Comparison of ENCODE assay signal across 9 cellular contexts in genomic region chr19:1001538-1002166, GRCh38. TPM values are rescaled to one million over a fixed set of nuclear protein-coding genes. Genes with fewer than 3 reads are reported as not detected.
DNase-seq lines count a peak whose midpoint lies in the region; ATAC-seq and TF ChIP-seq lines count a peak whose summit lies in the region.
"Had no signal": no experiment of that assay in that cellular context is flagged by ENCODE, and none has a peak within 500 bp of the region (broad histone marks: within the 10 kb centered on the region; RNA-seq: fewer than 3 reads in every experiment).

No MANE protein-coding gene starts in this region.

- H3K27me3 ChIP-seq in thoracic aorta (replicated peaks; ENCODE audit: insufficient read depth), result peaks cover 7% of the 10 kb centered on the region

- H3K27ac ChIP-seq in thoracic aorta, result no peak overlapping the region
- H3K27ac ChIP-seq: SJSA1 had no signal

- peaks cover 0 to 3% of the 10 kb centered on the region in 2 donors for H3K4me1 ChIP-seq in thoracic aorta (ENCODE audit: control insufficient read depth in 1 of 2, low read depth in 2 of 2)

- H3K4me3 ChIP-seq in thoracic aorta, result peak overlapping the region; percentile 32
- H3K4me3 ChIP-seq: SJSA1 had no signal

- intact Hi-C loops in activated CD4-positive, alpha-beta memory T cell treated with anti-CD3 and anti-CD28 coated beads for 36 hours (cut with micrococcal nuclease), result loop anchor here (1.0 to 2.0 kb wide), 3 partner anchors 19 to 239 kb away; partner anchors contain the start of genes ATP5F1D, RNU6-2 and TMEM259

- POLR2A ChIA-PET in activated CD4-positive, alpha-beta memory T cell treated with anti-CD3 and anti-CD28 coated beads for 36 hours (lab: Charles Lee), result interaction anchor here (0.9 to 1.0 kb wide), 2 partner anchors 11 to 79 kb away, joined by 3 read pairs; no protein-coding TSS in a partner anchor

- CTCF ChIA-PET in activated CD4-positive, alpha-beta memory T cell treated with anti-CD3 and anti-CD28 coated beads for 36 hours (lab: Charles Lee), result interaction anchor here (0.7 to 1.6 kb wide), 6 partner anchors 23 to 242 kb away, joined by 3 to 6 read pairs (median 3); partner anchors contain the start of gene CFD

- H3K27ac Mint-ChIP-seq in activated CD4-positive, alpha-beta memory T cell treated with anti-CD3 and anti-CD28 coated beads for 36 hours, result no peak overlapping the region
- H3K27ac Mint-ChIP-seq in effector memory CD8-positive, alpha-beta T cell, result no peak overlapping the region
- H3K27ac Mint-ChIP-seq in natural killer cell treated with Interleukin-12 subunit alpha and Interleukin-12 subunit beta and Interleukin-15 and Interleukin-18, amount 100 ng/mL, for 72 hours, result no peak overlapping the region

- TF ChIP-seq CTCF in thoracic aorta (IDR thresholded peaks at IDR 0.05), result peak; percentile 91

- DNase-seq in EL (peak; percentile 37), LoVo (ENCODE audit: low spot score) (peak; percentile 27), thoracic aorta (ENCODE audit: low spot score) (no peak), dedifferentiated amniotic fluid mesenchymal stem cell (ENCODE audit: extremely low spot score) (no peak)
- DNase-seq in activated CD4-positive, alpha-beta memory T cell treated with anti-CD3 and anti-CD28 coated beads for 36 hours, result peak; percentile 78
- DNase-seq in effector memory CD8-positive, alpha-beta T cell, result peak; percentile 74 to 76 (median 74)
- DNase-seq in natural killer cell treated with Interleukin-12 subunit alpha and Interleukin-12 subunit beta and Interleukin-15 and Interleukin-18, amount 100 ng/mL, for 72 hours (ENCODE audit: low spot score), result no peak

- no peaks in the 10 kb centered on the region for H3K36me3 Mint-ChIP-seq in activated CD4-positive, alpha-beta memory T cell treated with anti-CD3 and anti-CD28 coated beads for 36 hours
- H3K36me3 Mint-ChIP-seq in effector memory CD8-positive, alpha-beta T cell (ENCODE audit: insufficient read depth), result peaks cover 19% of the 10 kb centered on the region
- no peaks in the 10 kb centered on the region for H3K36me3 Mint-ChIP-seq in natural killer cell treated with Interleukin-12 subunit alpha and Interleukin-12 subunit beta and Interleukin-15 and Interleukin-18, amount 100 ng/mL, for 72 hours

- H3K4me1 Mint-ChIP-seq in activated CD4-positive, alpha-beta memory T cell treated with anti-CD3 and anti-CD28 coated beads for 36 hours (ENCODE audit: low read depth), result peaks cover 11% of the 10 kb centered on the region
- peaks cover 9 to 15% of the 10 kb centered on the region in 2 donors for H3K4me1 Mint-ChIP-seq in effector memory CD8-positive, alpha-beta T cell (ENCODE audit: low read depth in 2 of 2)
- H3K4me1 Mint-ChIP-seq in natural killer cell treated with Interleukin-12 subunit alpha and Interleukin-12 subunit beta and Interleukin-15 and Interleukin-18, amount 100 ng/mL, for 72 hours (ENCODE audit: low read depth in 2 of 2), result peaks cover 6 to 8% of the 10 kb centered on the region in 2 donors

- H3K36me3 ChIP-seq in thoracic aorta, result no peaks in the 10 kb centered on the region
- H3K36me3 ChIP-seq: SJSA1 had no signal

- peaks cover 29% of the 10 kb centered on the region for H3K27me3 Mint-ChIP-seq in activated CD4-positive, alpha-beta memory T cell treated with anti-CD3 and anti-CD28 coated beads for 36 hours
- H3K27me3 Mint-ChIP-seq in effector memory CD8-positive, alpha-beta T cell, result peaks cover 21 to 40% of the 10 kb centered on the region in 2 donors
- peaks cover 15 to 18% of the 10 kb centered on the region in 2 donors for H3K27me3 Mint-ChIP-seq in natural killer cell treated with Interleukin-12 subunit alpha and Interleukin-12 subunit beta and Interleukin-15 and Interleukin-18, amount 100 ng/mL, for 72 hours

- H3K4me3 Mint-ChIP-seq in activated CD4-positive, alpha-beta memory T cell treated with anti-CD3 and anti-CD28 coated beads for 36 hours, result no peak overlapping the region
- H3K4me3 Mint-ChIP-seq in effector memory CD8-positive, alpha-beta T cell, result peak overlapping the region; percentile 54 to 59
- H3K4me3 Mint-ChIP-seq in natural killer cell treated with Interleukin-12 subunit alpha and Interleukin-12 subunit beta and Interleukin-15 and Interleukin-18, amount 100 ng/mL, for 72 hours, result no peak overlapping the region

- H3K9me3 ChIP-seq in thoracic aorta, result no peaks in the 10 kb centered on the region

- peak; percentile 61 for ATAC-seq in effector memory CD8-positive, alpha-beta T cell (replicated peaks)
- peak; percentile 72 to 82 for ATAC-seq in natural killer cell treated with Interleukin-12 subunit alpha and Interleukin-12 subunit beta and Interleukin-15 and Interleukin-18, amount 100 ng/mL, for 72 hours
- no peak for ATAC-seq in thoracic aorta (ENCODE audit: insufficient number of reproducible peaks, low FRiP score, low read depth)
- no peak for ATAC-seq in GM19467 (IDR thresholded peaks at IDR 0.05; ENCODE audit: unreplicated experiment)

- H3K9me3 Mint-ChIP-seq in activated CD4-positive, alpha-beta memory T cell treated with anti-CD3 and anti-CD28 coated beads for 36 hours, result no peaks in the 10 kb centered on the region
- no peaks in the 10 kb centered on the region for H3K9me3 Mint-ChIP-seq in effector memory CD8-positive, alpha-beta T cell
- no peaks in the 10 kb centered on the region for H3K9me3 Mint-ChIP-seq in natural killer cell treated with Interleukin-12 subunit alpha and Interleukin-12 subunit beta and Interleukin-15 and Interleukin-18, amount 100 ng/mL, for 72 hours

RNA-seq across cellular contexts. Expression of gene GRIN3B, which starts 1.4 kb away (rescaled TPM):
- not detected for total RNA-seq in activated CD4-positive, alpha-beta memory T cell treated with anti-CD3 and anti-CD28 coated beads for 36 hours
- not detected for total RNA-seq in natural killer cell treated with Interleukin-12 subunit alpha and Interleukin-12 subunit beta and Interleukin-15 and Interleukin-18, amount 100 ng/mL, for 72 hours
- under 1 TPM in 1 of 2 donors, not detected in 1; 0.14 TPM for total RNA-seq in thoracic aorta
- total RNA-seq: SJSA1 had no signal

RNA-seq across cellular contexts. Expression of gene WDR18, which starts 17.5 kb away (rescaled TPM):
- total RNA-seq in activated CD4-positive, alpha-beta memory T cell treated with anti-CD3 and anti-CD28 coated beads for 36 hours, result 10 to 100 TPM; 73.3 to 75.8 TPM
- total RNA-seq in natural killer cell treated with Interleukin-12 subunit alpha and Interleukin-12 subunit beta and Interleukin-15 and Interleukin-18, amount 100 ng/mL, for 72 hours, result 100 to 1,000 TPM in 1 of 2 donors, 10 to 100 TPM in 1; 57.8 to 106 TPM
- 10 to 100 TPM in 1 of 2 donors, 1 to 10 TPM in 1; 6.8 to 27.6 TPM for total RNA-seq in thoracic aorta

RNA-seq across cellular contexts. Expression of gene TMEM259, which starts 19.3 kb away (rescaled TPM):
- total RNA-seq in activated CD4-positive, alpha-beta memory T cell treated with anti-CD3 and anti-CD28 coated beads for 36 hours, result 100 to 1,000 TPM; 107 to 109 TPM
- total RNA-seq in natural killer cell treated with Interleukin-12 subunit alpha and Interleukin-12 subunit beta and Interleukin-15 and Interleukin-18, amount 100 ng/mL, for 72 hours, result 100 to 1,000 TPM; 150 to 267 TPM
- total RNA-seq in thoracic aorta, result 100 to 1,000 TPM; 183 to 267 TPM

RNA-seq across cellular contexts. Expression of gene RNU6-2, which starts 19.7 kb away (rescaled TPM):
- not detected for total RNA-seq in activated CD4-positive, alpha-beta memory T cell treated with anti-CD3 and anti-CD28 coated beads for 36 hours
- not detected for total RNA-seq in natural killer cell treated with Interleukin-12 subunit alpha and Interleukin-12 subunit beta and Interleukin-15 and Interleukin-18, amount 100 ng/mL, for 72 hours
- total RNA-seq in thoracic aorta, result not detected
- total RNA-seq: SJSA1 had no signal

RNA-seq across cellular contexts. Expression of gene CNN2, which starts 24.8 kb away (rescaled TPM):
- 100 to 1,000 TPM; 123 to 130 TPM for total RNA-seq in activated CD4-positive, alpha-beta memory T cell treated with anti-CD3 and anti-CD28 coated beads for 36 hours
- 100 to 1,000 TPM; 119 to 141 TPM for total RNA-seq in natural killer cell treated with Interleukin-12 subunit alpha and Interleukin-12 subunit beta and Interleukin-15 and Interleukin-18, amount 100 ng/mL, for 72 hours
- total RNA-seq in thoracic aorta, result 100 to 1,000 TPM in 1 of 2 donors, 10 to 100 TPM in 1; 96.9 to 193 TPM

Comparison
In these comparisons a context has a peak if more than half of its experiments do, and no peak if none do; other contexts are left out.
1. DNase-seq: peak in EL (single experiment), LoVo (single experiment), activated CD4-positive, alpha-beta memory T cell treated with anti-CD3 and anti-CD28 coated beads for 36 hours (single experiment) and effector memory CD8-positive, alpha-beta T cell (3 of 3); none in natural killer cell treated with Interleukin-12 subunit alpha and Interleukin-12 subunit beta and Interleukin-15 and Interleukin-18, amount 100 ng/mL, for 72 hours (single experiment), thoracic aorta (single experiment) and dedifferentiated amniotic fluid mesenchymal stem cell (single experiment).
2. H3K4me3 Mint-ChIP-seq: peak in effector memory CD8-positive, alpha-beta T cell (2 of 2); none in activated CD4-positive, alpha-beta memory T cell treated with anti-CD3 and anti-CD28 coated beads for 36 hours (single experiment) and natural killer cell treated with Interleukin-12 subunit alpha and Interleukin-12 subunit beta and Interleukin-15 and Interleukin-18, amount 100 ng/mL, for 72 hours (single experiment).
3. ATAC-seq: peak in effector memory CD8-positive, alpha-beta T cell (single experiment) and natural killer cell treated with Interleukin-12 subunit alpha and Interleukin-12 subunit beta and Interleukin-15 and Interleukin-18, amount 100 ng/mL, for 72 hours (2 of 2); none in thoracic aorta (single experiment) and GM19467 (single experiment).